ENCODE assay signal across 14 cellular contexts in the genomic region with DNA sequence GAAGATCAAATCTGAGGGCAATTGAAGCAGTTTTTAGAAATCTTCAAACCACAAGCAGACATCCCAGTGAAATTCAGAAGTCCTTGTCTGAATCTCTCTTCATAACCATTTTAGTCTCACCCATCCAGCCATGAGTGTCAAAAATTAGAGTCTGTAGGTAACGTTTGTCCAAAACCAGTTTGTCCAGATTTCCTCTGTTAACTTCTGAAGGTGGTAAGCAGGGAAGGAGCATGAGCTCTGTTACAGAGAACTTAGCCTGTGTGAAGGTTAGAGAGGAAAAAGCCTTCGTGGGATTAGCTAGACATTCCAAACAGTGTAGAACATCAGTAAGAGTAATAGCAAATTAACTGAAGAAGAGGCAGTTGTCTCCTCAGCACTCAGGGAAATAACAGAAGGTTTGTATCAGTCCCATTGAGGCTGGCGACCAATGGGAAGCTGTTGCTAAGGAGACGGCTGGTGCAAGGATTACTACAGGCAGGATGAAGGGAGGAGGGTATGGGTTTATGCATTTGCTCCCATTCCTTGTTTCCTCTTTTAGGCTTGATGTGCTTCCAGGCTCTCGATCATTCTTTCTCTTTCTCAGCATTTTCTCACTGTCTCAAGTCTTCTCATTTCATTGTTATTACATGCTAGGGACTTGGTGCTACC. TPM values are rescaled to one million over a fixed set of nuclear protein-coding genes. Genes with fewer than 3 reads are reported as not detected.
DNase-seq lines count a peak whose midpoint lies in the region.
"Had no signal": no experiment of that assay in that cellular context is flagged by ENCODE, and none has a peak within 500 bp of the region (broad histone marks: within the 10 kb centered on the region; RNA-seq: fewer than 3 reads in every experiment).

No MANE protein-coding gene starts in this region.

- H3K27me3 ChIP-seq in Karpas-422 (ENCODE audit: low read length) (no peaks in the 10 kb centered on the region), neuronal stem cell (ENCODE audit: control insufficient read depth in 3 of 3, insufficient read depth in 3 of 3, low read depth in 1 of 3, low read length in 3 of 3) (peaks cover 0 to 3% (median 0%) of the 10 kb centered on the region in 3 experiments)
- H3K27me3 ChIP-seq: heart left ventricle, MG63 had no signal

- H3K14ac ChIP-seq in neuronal stem cell (ENCODE audit: low read length): no peak overlapping the region

- H3K79me1 ChIP-seq in neuronal stem cell (ENCODE audit: low read depth, low read length): no peaks in the 10 kb centered on the region

- H3K36me3 ChIP-seq in Karpas-422 (ENCODE audit: insufficient read depth, low read length) (no peaks in the 10 kb centered on the region), neuronal stem cell (replicated peaks in 1 of 2; ENCODE audit: control insufficient read depth in 2 of 2, insufficient read depth in 2 of 2, low read length in 2 of 2) (no peaks in the 10 kb centered on the region)
- H3K36me3 ChIP-seq: heart left ventricle, MG63 had no signal

- H3K9ac ChIP-seq in Karpas-422 (ENCODE audit: low read length) (no peak overlapping the region), neuronal stem cell (ENCODE audit: low read depth, low read length, poor library complexity) (no peak overlapping the region)

- no peak overlapping the region for H2AK5ac ChIP-seq in neuronal stem cell (ENCODE audit: low read depth, low read length)

- H3K27ac ChIP-seq in Karpas-422 (ENCODE audit: low read length) (no peak overlapping the region), neuronal stem cell (replicated peaks; ENCODE audit: low read length) (no peak overlapping the region)

- no peak overlapping the region for H3K23ac ChIP-seq in neuronal stem cell (ENCODE audit: low read depth, low read length, poor library complexity)

- H3K79me2 ChIP-seq in Karpas-422 (ENCODE audit: low read length): no peaks in the 10 kb centered on the region

- H4K20me1 ChIP-seq in Karpas-422 (ENCODE audit: insufficient read depth, low read depth, low read length): no peaks in the 10 kb centered on the region

- H4K8ac ChIP-seq in neuronal stem cell (ENCODE audit: low read depth, low read length): no peak overlapping the region

- no peak overlapping the region for H3K4me3 ChIP-seq in Karpas-422 (ENCODE audit: low read length)
- H3K4me3 ChIP-seq in neuronal stem cell (ENCODE audit: low read length in 2 of 2): no peak overlapping the region
- H3K4me3 ChIP-seq: heart left ventricle, MG63 had no signal

- H2BK15ac ChIP-seq in neuronal stem cell (ENCODE audit: low read length): no peak overlapping the region

- no peak overlapping the region for H3K18ac ChIP-seq in neuronal stem cell (ENCODE audit: low read length)

- no peak overlapping the region for H3K4ac ChIP-seq in neuronal stem cell (ENCODE audit: low read length)

- peak overlapping the region; percentile 49; the same call in 1 of the 2 replicates for H2AFZ ChIP-seq in Karpas-422 (ENCODE audit: low read length)
- peak overlapping the region; percentile 68 for H2AFZ ChIP-seq in neuronal stem cell (ENCODE audit: low read length)

- no peak overlapping the region for H2BK12ac ChIP-seq in neuronal stem cell (ENCODE audit: low read length)

- no peak overlapping the region for H2BK5ac ChIP-seq in neuronal stem cell (ENCODE audit: low read length)

- DNase-seq in NCI-H345 (lab: John Stamatoyannopoulos, UW) (peak; percentile 6), NCI-H345 treated with DMSO at 0.1 percent for 48 hours (lab: John Stamatoyannopoulos, UW; ENCODE audit: unreplicated experiment) (no peak), Karpas-422 (no peak), ecto neural progenitor cell (ENCODE audit: low spot score) (peak; percentile 49), neuronal stem cell (ENCODE audit: low spot score) (no peak), NCI-H226 (no peak)
- no peak for DNase-seq in activated T-cell treated with anti-CD3 and anti-CD28 coated beads, Interleukin-2, amount 50 U/mL, for 1 hour
- no peak for DNase-seq in activated CD4-positive, CD25-positive, alpha-beta regulatory T cell treated with anti-CD3 and anti-CD28 coated beads, Interleukin-2, amount 50 U/mL, for 72 hours
- DNase-seq: activated CD8-positive, alpha-beta memory T cell treated with anti-CD3 and anti-CD28 coated beads, Interleukin-2, amount 10 ng/mL, durations not matched to agents 7 days and 5 days; EL; heart left ventricle; mesenchymal stem cell; MG63; SW 1271 had no signal

- H2BK120ac ChIP-seq in neuronal stem cell (ENCODE audit: low read depth, low read length): no peak overlapping the region

- no peak overlapping the region for H3K4me2 ChIP-seq in Karpas-422 (ENCODE audit: low read depth, low read length, poor library complexity, severe bottlenecking)
- no peak overlapping the region for H3K4me2 ChIP-seq in neuronal stem cell (ENCODE audit: insufficient read depth, low read length, poor library complexity, severe bottlenecking)

- no peaks in the 10 kb centered on the region for H3K9me3 ChIP-seq in Karpas-422 (ENCODE audit: low read length)
- no peaks in the 10 kb centered on the region for H3K9me3 ChIP-seq in neuronal stem cell (replicated peaks in 1 of 2; ENCODE audit: control insufficient read depth in 2 of 2, insufficient read depth in 1 of 2, low read depth in 1 of 2, low read length in 2 of 2)
- H3K9me3 ChIP-seq: heart left ventricle, MG63 had no signal

- H4K91ac ChIP-seq in neuronal stem cell (ENCODE audit: low read depth, low read length, poor library complexity): no peak overlapping the region

- H3K4me1 ChIP-seq in Karpas-422 (ENCODE audit: low read length) (peaks cover 12% of the 10 kb centered on the region), neuronal stem cell (ENCODE audit: control insufficient read depth in 2 of 2, insufficient read depth in 1 of 2, low read depth in 1 of 2, low read length in 2 of 2) (peaks cover 2 to 3% of the 10 kb centered on the region in 2 donors)

- H3K9me2 ChIP-seq in Karpas-422 (replicated peaks; ENCODE audit: insufficient read depth, low read length): no peaks in the 10 kb centered on the region

- WGBS in neuronal stem cell (ENCODE audit: extremely low coverage in 2 of 2, insufficient read length in 2 of 2, insufficient replicate concordance in 1 of 2), 2 donors: no CpG with 5 or more reads among the region's 5 CpGs

RNA-seq across cellular contexts. Expression of gene GPR155, which starts 8.7 kb away (rescaled TPM):
- total RNA-seq in Karpas-422 (2014; rRNA removed; shearing (Covaris generic); ENCODE audit: low replicate concordance): 0.69 and 1.0 TPM in 2 replicates
- 0.42 TPM for polyA plus RNA-seq in neuronal stem cell (2013, experiment 1 of 2)
- 0.28 TPM for polyA plus RNA-seq in neuronal stem cell (2013, experiment 2 of 2)

Comparison
In these comparisons a context has a peak if more than half of its experiments do, and no peak if none do; other contexts are left out.
1. DNase-seq: peak in NCI-H345 (single experiment) and ecto neural progenitor cell (single experiment); none in NCI-H345 treated with DMSO at 0.1 percent for 48 hours (single experiment), Karpas-422 (single experiment), neuronal stem cell (single experiment), activated T-cell treated with anti-CD3 and anti-CD28 coated beads, Interleukin-2, amount 50 U/mL, for 1 hour (single experiment), activated CD4-positive, CD25-positive, alpha-beta regulatory T cell treated with anti-CD3 and anti-CD28 coated beads, Interleukin-2, amount 50 U/mL, for 72 hours (single experiment) and NCI-H226 (single experiment).